In genomic region chr18:43651067-43651466, GRCh38 we compare ENCODE assay signal across 23 cellular contexts.
"Had no signal": no experiment of that assay in that cellular context is flagged by ENCODE, and none has a peak within 500 bp of the region (broad histone marks: within the 10 kb centered on the region; RNA-seq: fewer than 3 reads in every experiment).

No MANE protein-coding gene starts in this region.

- H3K4me1 ChIP-seq: esophagus squamous epithelium, foreskin keratinocyte, gastroesophageal sphincter, heart left ventricle, left lung, pancreas, right lobe of liver, suprapubic skin, transverse colon, upper lobe of right lung, uterus had no signal

- H3K36me3 ChIP-seq: esophagus squamous epithelium, gastroesophageal sphincter, heart left ventricle, left lung, neutrophil, pancreas, right lobe of liver, suprapubic skin, transverse colon, upper lobe of right lung, uterus had no signal

- H3K4me3 ChIP-seq: esophagus squamous epithelium, gastroesophageal sphincter, heart left ventricle, left lung, pancreas, right lobe of liver, suprapubic skin, transverse colon, upper lobe of right lung, uterus had no signal

- H3K27me3 ChIP-seq: esophagus squamous epithelium, gastroesophageal sphincter, heart left ventricle, left lung, neutrophil, pancreas, right lobe of liver, suprapubic skin, transverse colon, upper lobe of right lung, uterus had no signal

- H3K27ac ChIP-seq: esophagus squamous epithelium, foreskin keratinocyte, gastroesophageal sphincter, heart left ventricle, left lung, neutrophil, pancreas, right lobe of liver, suprapubic skin, transverse colon, upper lobe of right lung, uterus had no signal

- H3K9me3 ChIP-seq: esophagus squamous epithelium, gastroesophageal sphincter, left lung, neutrophil, pancreas, right lobe of liver, transverse colon, upper lobe of right lung, uterus had no signal

- DNase-seq: effector memory CD4-positive, alpha-beta T cell; erythroblast; esophagus squamous epithelium; foreskin keratinocyte; heart left ventricle; hippocampal formation; left cardiac atrium; left lung; natural killer cell; pancreas; right lobe of liver; small intestine; stimulated activated CD4-positive, alpha-beta T cell treated with anti-CD3 and anti-CD28 coated beads, Interleukin-15, amount 100 ng/mL, for 24 hours; stimulated activated CD4-positive, alpha-beta T cell treated with anti-CD3 and anti-CD28 coated beads, Interleukin-2, amount 100 ng/mL, for 48 hours; stimulated activated CD8-positive, alpha-beta memory T cell treated with anti-CD3 and anti-CD28 coated beads, Interleukin-4, amount 100 ng/mL, for 48 hours; stimulated activated naive CD4-positive, alpha-beta T cell; stimulated activated naive CD8-positive, alpha-beta T cell treated with anti-CD3 and anti-CD28 coated beads, Interleukin-15, amount 100 ng/mL, for 72 hours; transverse colon; upper lobe of right lung; uterus had no signal

- ATAC-seq: foreskin keratinocyte; gastroesophageal sphincter; heart left ventricle; left cardiac atrium; left lung; natural killer cell; pancreas; right lobe of liver; stimulated activated naive CD8-positive, alpha-beta T cell treated with anti-CD3 and anti-CD28 coated beads, Interleukin-15, amount 100 ng/mL, for 72 hours; upper lobe of right lung had no signal
